10 cellular contexts compared by ENCODE assay signal in genomic region chr20:32360333-32360634, GRCh38. TPM values are rescaled to one million over a fixed set of nuclear protein-coding genes. Genes with fewer than 3 reads are reported as not detected.
DNase-seq lines count a peak whose midpoint lies in the region; ATAC-seq, FAIRE-seq and TF ChIP-seq lines count a peak whose summit lies in the region.
"Had no signal": no experiment of that assay in that cellular context is flagged by ENCODE, and none has a peak within 500 bp of the region (broad histone marks: within the 10 kb centered on the region; RNA-seq: fewer than 3 reads in every experiment).

No MANE protein-coding gene starts in this region.

- peak overlapping the region; percentile 88 to 96 (median 90) for H3K4me3 Mint-ChIP-seq in CD8-positive, alpha-beta memory T cell

- H3K9ac ChIP-seq in endothelial cell of umbilical vein (replicated peaks; ENCODE audit: extremely low read depth, insufficient read depth, low read length) = peak overlapping the region; percentile 85

- no peak overlapping the region for H2AFZ ChIP-seq in endothelial cell of umbilical vein (ENCODE audit: low read depth, low read length)

- peak overlapping the region; percentile 92 for H3K4me2 ChIP-seq in endothelial cell of umbilical vein (ENCODE audit: insufficient read depth, low read length)

- no TSS peak for BruUV-seq in endothelial cell of umbilical vein (replicated peaks; lab: Mats Ljungman, UMichigan)

- peak overlapping the region; percentile 74 for H3K27ac ChIP-seq in CD8-positive, alpha-beta memory T cell (ENCODE audit: low read depth, low read length)
- H3K27ac ChIP-seq in RWPE2 (ENCODE audit: poor library complexity, severe bottlenecking) (no peak overlapping the region), endothelial cell of umbilical vein (ENCODE audit: insufficient read depth, low read depth, low read length) (no peak overlapping the region), prostate gland (peak overlapping the region in 1 of 2 donors; percentile 97)

- peak overlapping the region; percentile 93 for H3K4me3 ChIP-seq in CD8-positive, alpha-beta memory T cell (ENCODE audit: low read length)
- H3K4me3 ChIP-seq in RWPE2 (ENCODE audit: severe bottlenecking) (peak overlapping the region; percentile 96), endothelial cell of umbilical vein (replicated peaks in 1 of 3; ENCODE audit: insufficient read depth in 1 of 3, low read depth in 1 of 3, low read length in 3 of 3) (peak overlapping the region; percentile 78 to 92 (median 92)), prostate gland (peak overlapping the region; percentile 73 to 80)

- POLR2A ChIA-PET in CD8-positive, alpha-beta memory T cell (lab: Charles Lee) = interaction anchor here (1.0 to 1.2 kb wide), 2 partner anchors 152 to 171 kb away, joined by 3 read pairs; no protein-coding TSS in a partner anchor
- POLR2A ChIA-PET in endothelial cell of umbilical vein (lab: Charles Lee) = interaction anchor here (0.9 kb wide), 1 partner anchor 11 kb away, joined by 3 read pairs; no protein-coding TSS in a partner anchor

- intact Hi-C loops in endothelial cell of umbilical vein (cut with micrococcal nuclease) = no loop called here
- intact Hi-C loops in prostate gland (cut with DNase I) = no loop called here

- H3K9me1 ChIP-seq in endothelial cell of umbilical vein (replicated peaks; ENCODE audit: control insufficient read depth, extremely low read depth, insufficient read depth, low read length) = no peaks in the 10 kb centered on the region

- peaks cover 67% of the 10 kb centered on the region for H3K79me2 ChIP-seq in endothelial cell of umbilical vein (ENCODE audit: control insufficient read depth, insufficient read depth, low read length)

- peaks cover 57 to 72% (median 71%) of the 10 kb centered on the region in 3 donors for H3K4me1 Mint-ChIP-seq in CD8-positive, alpha-beta memory T cell

- CTCF ChIA-PET in CD8-positive, alpha-beta memory T cell (lab: Charles Lee) = interaction anchor here (1.5 kb wide), 2 partner anchors 10 to 22 kb away, joined by 3 read pairs; no protein-coding TSS in a partner anchor
- CTCF ChIA-PET in endothelial cell of umbilical vein (lab: Charles Lee) = interaction anchor here (2.1 kb wide), 1 partner anchor 24 kb away, joined by 8 read pairs; no protein-coding TSS in a partner anchor

- peaks cover 11% of the 10 kb centered on the region for H4K20me1 ChIP-seq in endothelial cell of umbilical vein (replicated peaks; ENCODE audit: control insufficient read depth, extremely low read depth, insufficient read depth, low read length)

- FAIRE-seq in endothelial cell of umbilical vein (lab: Jason Lieb, UNC) = no peak

- 16% methylated on average over 5 of the region's 5 CpGs for WGBS in prostate gland

- no peaks in the 10 kb centered on the region for H3K9me3 Mint-ChIP-seq in CD8-positive, alpha-beta memory T cell

- dilution Hi-C loops in endothelial cell of umbilical vein (cut with MboI; ENCODE audit: extremely low pct_ligation_motif_present, low sequenced_read_pairs) = no loop called here

- peaks cover 0 to 13% (median 0%) of the 10 kb centered on the region in 3 donors for H3K36me3 Mint-ChIP-seq in CD8-positive, alpha-beta memory T cell

- peaks cover 0 to 9% of the 10 kb centered on the region in 2 donors for H3K27me3 Mint-ChIP-seq in CD8-positive, alpha-beta memory T cell

- H3K27ac Mint-ChIP-seq in CD8-positive, alpha-beta memory T cell = peak overlapping the region; percentile 76 to 95 (median 88)

- peaks cover 63% of the 10 kb centered on the region for H3K4me1 ChIP-seq in CD8-positive, alpha-beta memory T cell (ENCODE audit: insufficient read depth, low read length)
- H3K4me1 ChIP-seq in RWPE2 (ENCODE audit: insufficient read depth, poor library complexity, severe bottlenecking) = peaks cover 13% of the 10 kb centered on the region
- peaks cover 27% of the 10 kb centered on the region for H3K4me1 ChIP-seq in endothelial cell of umbilical vein (ENCODE audit: control insufficient read depth, extremely low read depth, insufficient read depth, low read length)
- H3K4me1 ChIP-seq in prostate gland (replicated peaks) = peaks cover 4% of the 10 kb centered on the region

- H3K36me3 ChIP-seq in CD8-positive, alpha-beta memory T cell (ENCODE audit: insufficient read depth, low read length) = no peaks in the 10 kb centered on the region
- peaks cover 14% of the 10 kb centered on the region for H3K36me3 ChIP-seq in RWPE2 (ENCODE audit: low read depth)
- H3K36me3 ChIP-seq in endothelial cell of umbilical vein (ENCODE audit: control insufficient read depth in 2 of 2, extremely low read depth in 1 of 2, insufficient read depth in 2 of 2, low read length in 2 of 2) = no peaks in the 10 kb centered on the region
- H3K36me3 ChIP-seq in prostate gland = no peaks in the 10 kb centered on the region
- H3K36me3 ChIP-seq: Peyer's patch had no signal

- no peak for ATAC-seq in RWPE2 (ENCODE audit: low read depth)

- no peak for DNase-seq in CD8-positive, alpha-beta memory T cell
- DNase-seq in RWPE2 (ENCODE audit: low spot score) (peak; percentile 10), endothelial cell of umbilical vein (ENCODE audit: low read depth, low spot score) (no peak), prostate gland (ENCODE audit: low spot score) (no peak), COR-L47 (lab: John Stamatoyannopoulos, UW) (no peak), AG20443 (ENCODE audit: low spot score) (no peak), EL (no peak)
- no peak for DNase-seq in activated CD4-positive, CD25-positive, alpha-beta regulatory T cell treated with anti-CD3 and anti-CD28 coated beads, Interleukin-2, amount 50 U/mL, for 72 hours
- DNase-seq: cerebellar nuclear complex, Peyer's patch had no signal

- TF ChIP-seq CTCF in RWPE2 (IDR thresholded peaks at IDR 0.05; ENCODE audit: poor library complexity, severe bottlenecking) (no peak), endothelial cell of umbilical vein (IDR thresholded peaks at IDR 0.05; ENCODE audit: extremely low read depth in 1 of 2, insufficient read depth in 1 of 2, low read depth in 1 of 2, low read length in 2 of 2) (no peak), prostate gland (IDR thresholded peaks at IDR 0.05) (no peak)

- H3K27me3 ChIP-seq in CD8-positive, alpha-beta memory T cell (ENCODE audit: insufficient read depth, low read length, poor library complexity, severe bottlenecking) = no peaks in the 10 kb centered on the region
- H3K27me3 ChIP-seq in RWPE2 (ENCODE audit: insufficient read depth, poor library complexity, severe bottlenecking) = no peaks in the 10 kb centered on the region
- H3K27me3 ChIP-seq in endothelial cell of umbilical vein (ENCODE audit: control insufficient read depth in 2 of 2, insufficient read depth in 2 of 2, low read length in 2 of 2) = no peaks in the 10 kb centered on the region
- no peaks in the 10 kb centered on the region for H3K27me3 ChIP-seq in prostate gland (replicated peaks; ENCODE audit: insufficient read depth)
- H3K27me3 ChIP-seq: Peyer's patch had no signal

- no peaks in the 10 kb centered on the region for H3K9me3 ChIP-seq in CD8-positive, alpha-beta memory T cell (ENCODE audit: low read length)
- H3K9me3 ChIP-seq in RWPE2 (ENCODE audit: severe bottlenecking) (no peaks in the 10 kb centered on the region), endothelial cell of umbilical vein (replicated peaks; ENCODE audit: control insufficient read depth, insufficient read depth, low read length) (no peaks in the 10 kb centered on the region), prostate gland (no peaks in the 10 kb centered on the region)
- H3K9me3 ChIP-seq: Peyer's patch had no signal

- no peak for TF ChIP-seq POLR2A in endothelial cell of umbilical vein (IDR thresholded peaks at IDR 0.05; ENCODE audit: low read depth, low read length)
- TF ChIP-seq POLR2A in prostate gland (IDR thresholded peaks at IDR 0.05) = no peak

TF ChIP-seq in endothelial cell of umbilical vein, 7 proteins besides CTCF, POLR2A, EP300 and RAD21:
- TF ChIP-seq POLR2AphosphoS5 (IDR thresholded peaks at IDR 0.05; ENCODE audit: insufficient read depth, low read depth, low read length) (no peak), FOS (IDR thresholded peaks at IDR 0.05; ENCODE audit: borderline replicate concordance, insufficient read depth, low read length) (no peak)

RNA-seq across cellular contexts. Expression of gene ASXL1, which starts 2.2 kb away (rescaled TPM):
- total RNA-seq in CD8-positive, alpha-beta memory T cell = 100 to 1,000 TPM; 131 to 133 TPM
- polyA plus RNA-seq in CD8-positive, alpha-beta memory T cell = 19.8 TPM
- total RNA-seq in endothelial cell of umbilical vein (98.9 and 101 TPM in 2 replicates), prostate gland (100 to 1,000 TPM in 1 of 2 donors, 10 to 100 TPM in 1; 30.4 to 106 TPM)
- 37.3 and 45.4 TPM in 2 replicates for polyA plus RNA-seq in endothelial cell of umbilical vein
- polyA plus RNA-seq in endothelial cell of umbilical vein (2011; cell fraction: cytosol; rRNA removed) = 30.1 and 34.6 TPM in 2 replicates
- polyA plus RNA-seq in endothelial cell of umbilical vein (2011; cell fraction: nucleus; rRNA removed) = 264 and 294 TPM in 2 replicates
- polyA plus RNA-seq in endothelial cell of umbilical vein (2012) = 46.9 and 53.2 TPM in 2 replicates
- 106 and 119 TPM in 2 replicates for polyA minus RNA-seq in endothelial cell of umbilical vein
- 35.6 TPM for polyA minus RNA-seq in endothelial cell of umbilical vein (2011; cell fraction: cytosol; rRNA and poly(A)+ RNA removed)
- polyA minus RNA-seq in endothelial cell of umbilical vein (2011; cell fraction: nucleus; rRNA and poly(A)+ RNA removed) = 155 and 193 TPM in 2 replicates
